In the genomic region with DNA sequence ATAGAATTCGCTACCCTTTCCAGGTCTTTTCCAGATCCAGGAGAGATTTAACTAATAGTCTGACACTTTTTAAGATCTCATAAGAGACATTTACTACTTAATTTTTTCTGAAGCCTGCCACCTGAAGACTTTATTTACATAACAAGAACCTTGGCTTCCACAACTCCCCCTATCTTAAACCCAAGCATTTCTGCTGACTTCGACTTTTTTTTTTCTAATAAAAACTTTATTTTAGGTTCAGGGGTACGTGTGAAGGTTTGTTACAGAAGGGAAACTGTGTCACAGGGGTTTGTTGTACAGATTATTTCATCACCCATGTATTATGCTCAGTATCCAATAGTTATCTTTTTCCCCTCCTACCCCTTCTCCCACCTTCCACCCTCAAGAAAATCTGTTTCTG, we compare ENCODE assay signal across 20 cellular contexts.
A peak's percentile ranks its signal among the peaks of the same experiment; 100 is the strongest.
DNase-seq lines count a peak whose midpoint lies in the region; ATAC-seq, FAIRE-seq and TF ChIP-seq lines count a peak whose summit lies in the region.
"Had no signal": no experiment of that assay in that cellular context is flagged by ENCODE, and none has a peak within 500 bp of the region (broad histone marks: within the 10 kb centered on the region; RNA-seq: fewer than 3 reads in every experiment).

No MANE protein-coding gene starts in this region.

- TF ChIP-seq CTCF in GM23338 (conservative IDR thresholded peaks at IDR 0.05; ENCODE audit: low read depth in 2 of 2), result no peak
- no peak for TF ChIP-seq CTCF in KMS-11 (conservative IDR thresholded peaks at IDR 0.05; ENCODE audit: low read depth, low read length)
- TF ChIP-seq CTCF in H1 (IDR thresholded peaks at IDR 0.05; ENCODE audit: control extremely low read depth in 1 of 3, insufficient read depth in 1 of 3, low read depth in 1 of 3, low read length in 3 of 3), result no peak
- no peak for TF ChIP-seq CTCF in neural progenitor cell (IDR thresholded peaks at IDR 0.05)
- TF ChIP-seq CTCF in omental fat pad (IDR thresholded peaks at IDR 0.05), result no peak

- CTCF ChIA-PET in H1 (lab: Charles Lee; ENCODE audit: partially characterized antibody), result interaction anchor here (0.7 to 0.9 kb wide), 2 partner anchors 165 to 302 kb away, joined by 3 read pairs; no protein-coding TSS in a partner anchor

- H2BK120ac ChIP-seq in H1 (replicated peaks; ENCODE audit: low read depth, low read length), result no peak overlapping the region

- H4K8ac ChIP-seq in H1 (ENCODE audit: extremely low read depth, insufficient read depth, low read length), result no peak overlapping the region

- H2BK12ac ChIP-seq in H1 (ENCODE audit: low read depth, low read length), result no peak overlapping the region

- peak overlapping the region; percentile 22; the same call in 1 of the 2 replicates for H3K9ac ChIP-seq in KMS-11
- H3K9ac ChIP-seq in H1 (replicated peaks in 1 of 4; ENCODE audit: extremely low read depth in 1 of 4, low read depth in 3 of 4, low read length in 3 of 4), result no peak overlapping the region
- no peak overlapping the region for H3K9ac ChIP-seq in neural progenitor cell
- H3K9ac ChIP-seq in Karpas-422 (ENCODE audit: low read length), result no peak overlapping the region
- H3K9ac ChIP-seq: BLaER1, GM23248 had no signal

- peaks cover 21% of the 10 kb centered on the region for H3K4me1 ChIP-seq in GM23338 (ENCODE audit: insufficient read depth)
- H3K4me1 ChIP-seq in KMS-11 (ENCODE audit: low read depth, poor library complexity, severe bottlenecking), result peaks cover 7% of the 10 kb centered on the region
- H3K4me1 ChIP-seq in H1 (replicated peaks in 1 of 4; ENCODE audit: control insufficient read depth in 3 of 4, insufficient read depth in 4 of 4, low read length in 3 of 4), result peaks cover 0 to 4% (median 2%) of the 10 kb centered on the region in 4 experiments; a peak in 2 of 7 replicates
- peaks cover 7% of the 10 kb centered on the region for H3K4me1 ChIP-seq in neural progenitor cell
- H3K4me1 ChIP-seq in Karpas-422 (ENCODE audit: low read length), result no peaks in the 10 kb centered on the region
- H3K4me1 ChIP-seq: BLaER1, Caco-2 had no signal

- H3K27me3 ChIP-seq in GM23338 (ENCODE audit: insufficient read depth) (no peaks in the 10 kb centered on the region), KMS-11 (ENCODE audit: insufficient read depth, low read depth) (no peaks in the 10 kb centered on the region), H1 (replicated peaks in 1 of 4; ENCODE audit: control insufficient read depth in 3 of 4, extremely low read depth in 1 of 4, insufficient read depth in 3 of 4, low read length in 3 of 4) (no peaks in the 10 kb centered on the region), neural progenitor cell (no peaks in the 10 kb centered on the region), Karpas-422 (ENCODE audit: low read length) (no peaks in the 10 kb centered on the region)
- H3K27me3 ChIP-seq: BLaER1 had no signal

- H2BK5ac ChIP-seq in H1 (ENCODE audit: low read depth, low read length), result no peak overlapping the region

- H4K5ac ChIP-seq in H1 (ENCODE audit: insufficient read length, low read depth, low read length), result no peak overlapping the region

- H3K9me3 ChIP-seq in H1 (ENCODE audit: insufficient read depth in 2 of 2, low read depth in 1 of 2, low read length in 1 of 2), result no peaks in the 10 kb centered on the region
- H3K9me3 ChIP-seq in neural progenitor cell (ENCODE audit: low read depth), result no peaks in the 10 kb centered on the region
- no peaks in the 10 kb centered on the region for H3K9me3 ChIP-seq in Karpas-422 (ENCODE audit: low read length)
- H3K9me3 ChIP-seq: BLaER1, Caco-2 had no signal

- H3K4me3 Mint-ChIP-seq in GM23338 (no peak overlapping the region), neural progenitor cell (no peak overlapping the region)
- H3K4me3 Mint-ChIP-seq: B cell; CD4-positive, CD25-positive, alpha-beta regulatory T cell; CD8-positive, alpha-beta T cell had no signal

- no peaks in the 10 kb centered on the region for H3K23me2 ChIP-seq in H1 (ENCODE audit: low read depth, low read length)

- no peaks in the 10 kb centered on the region for H3F3A ChIP-seq in GM23338 (replicated peaks; ENCODE audit: low read depth)
- peaks cover 4% of the 10 kb centered on the region for H3F3A ChIP-seq in neural progenitor cell (ENCODE audit: low read depth)

- no peak overlapping the region for H3K27ac ChIP-seq in GM23338 (ENCODE audit: low read depth)
- peak overlapping the region; percentile 44; the same call in 1 of the 2 replicates for H3K27ac ChIP-seq in KMS-11
- H3K27ac ChIP-seq in H1 (ENCODE audit: low read depth, low read length), result no peak overlapping the region
- no peak overlapping the region for H3K27ac ChIP-seq in neural progenitor cell
- no peak overlapping the region for H3K27ac ChIP-seq in Karpas-422 (ENCODE audit: low read length)
- H3K27ac ChIP-seq: BLaER1, C4-2B, GM23248 had no signal

- H3K23ac ChIP-seq in H1 (ENCODE audit: insufficient read length), result no peak overlapping the region

- H3K4me1 Mint-ChIP-seq in GM23338, result peaks cover 23% of the 10 kb centered on the region; the same call in 2 of the 3 replicates
- peaks cover 4% of the 10 kb centered on the region for H3K4me1 Mint-ChIP-seq in neural progenitor cell
- H3K4me1 Mint-ChIP-seq: B cell; CD4-positive, CD25-positive, alpha-beta regulatory T cell had no signal

- TF ChIP-seq POLR2A in H1 (IDR thresholded peaks at IDR 0.05; ENCODE audit: control extremely low read depth in 1 of 2, low read depth in 2 of 2, low read length in 2 of 2), result no peak

- ATAC-seq in GM23338 (no peak), omental fat pad (ENCODE audit: low FRiP score) (no peak)
- ATAC-seq: CD8-positive, alpha-beta T cell had no signal

- H3K36me3 ChIP-seq in GM23338 (ENCODE audit: insufficient read depth) (no peaks in the 10 kb centered on the region), KMS-11 (ENCODE audit: insufficient read depth) (no peaks in the 10 kb centered on the region), H1 (ENCODE audit: control insufficient read depth in 2 of 4, insufficient read depth in 4 of 4, low read length in 3 of 4) (no peaks in the 10 kb centered on the region), neural progenitor cell (no peaks in the 10 kb centered on the region), Karpas-422 (ENCODE audit: insufficient read depth, low read length) (no peaks in the 10 kb centered on the region)
- H3K36me3 ChIP-seq: BLaER1 had no signal

- H3K4ac ChIP-seq in H1 (replicated peaks; ENCODE audit: insufficient read length, low read depth, low read length), result no peak overlapping the region

- DNase-seq in GM23338 (ENCODE audit: low spot score) (no peak), H1 (ENCODE audit: low read depth in 1 of 2, low spot score in 2 of 2) (no peak), neural progenitor cell (ENCODE audit: low spot score) (no peak), omental fat pad (ENCODE audit: low spot score) (no peak), Karpas-422 (no peak), NCI-H748 treated with DMSO at 0.1 percent for 48 hours (lab: John Stamatoyannopoulos, UW) (no peak)
- DNase-seq: Caco-2; CD4-positive, CD25-positive, alpha-beta regulatory T cell; CD8-positive, alpha-beta T cell; DMS153; DND-41; GM23248; HCEC 1CT had no signal

- no peak overlapping the region for H2BK15ac ChIP-seq in H1 (ENCODE audit: low read length)

- no peaks in the 10 kb centered on the region for H4K20me1 ChIP-seq in GM23338 (replicated peaks; ENCODE audit: insufficient read depth)
- no peaks in the 10 kb centered on the region for H4K20me1 ChIP-seq in KMS-11 (ENCODE audit: insufficient read depth)
- H4K20me1 ChIP-seq in H1 (replicated peaks in 1 of 2; ENCODE audit: control insufficient read depth in 1 of 2, insufficient read depth in 2 of 2, low read length in 2 of 2), result no peaks in the 10 kb centered on the region
- no peaks in the 10 kb centered on the region for H4K20me1 ChIP-seq in neural progenitor cell (ENCODE audit: low read depth)
- H4K20me1 ChIP-seq in Karpas-422 (ENCODE audit: insufficient read depth, low read depth, low read length), result no peaks in the 10 kb centered on the region
- H4K20me1 ChIP-seq: BLaER1 had no signal

- H3K14ac ChIP-seq in H1 (ENCODE audit: insufficient read length), result no peak overlapping the region

- no peak overlapping the region for H3K18ac ChIP-seq in H1 (ENCODE audit: extremely low read depth, low read length)

- no peak for TF ChIP-seq RAD21 in H1 (IDR thresholded peaks at IDR 0.05 in 1 of 2, conservative IDR thresholded peaks at IDR 0.05 in 1 of 2; ENCODE audit: low read depth in 2 of 2, low read length in 2 of 2)

- no peaks in the 10 kb centered on the region; the same call in 2 of the 3 replicates for H3K36me3 Mint-ChIP-seq in GM23338 (ENCODE audit: low read depth)
- H3K36me3 Mint-ChIP-seq in neural progenitor cell, result no peaks in the 10 kb centered on the region
- H3K36me3 Mint-ChIP-seq: CD4-positive, CD25-positive, alpha-beta regulatory T cell; CD8-positive, alpha-beta T cell had no signal

- no peak for TF ChIP-seq EP300 in H1 (IDR thresholded peaks at IDR 0.05; ENCODE audit: borderline replicate concordance in 1 of 2, low read depth in 2 of 2, low read length in 2 of 2)

- H3K27ac Mint-ChIP-seq in GM23338 (no peak overlapping the region; the same call in 1 of the 2 replicates), neural progenitor cell (no peak overlapping the region)
- H3K27ac Mint-ChIP-seq: B cell; CD4-positive, CD25-positive, alpha-beta regulatory T cell; CD8-positive, alpha-beta T cell had no signal

- H3K27me3 Mint-ChIP-seq in GM23338 (ENCODE audit: insufficient read depth, low read depth, poor library complexity), result peaks cover 2% of the 10 kb centered on the region
- H3K27me3 Mint-ChIP-seq in neural progenitor cell (ENCODE audit: insufficient read depth, low read depth), result no peaks in the 10 kb centered on the region

- 0 out of 2 replicates have a peak, but pooled peaks cover 2% of the 10 kb centered on the region for H3K9me2 ChIP-seq in GM23338 (ENCODE audit: insufficient read depth)
- H3K9me2 ChIP-seq in Karpas-422 (replicated peaks; ENCODE audit: insufficient read depth, low read length), result no peaks in the 10 kb centered on the region

- H4K91ac ChIP-seq in H1 (replicated peaks; ENCODE audit: insufficient read length, low read length), result no peak overlapping the region

- FAIRE-seq in H1 (lab: Jason Lieb, UNC), result no peak
- FAIRE-seq: G401.6, GM12892, H54 had no signal

- H2AFZ ChIP-seq in GM23338, result no peak overlapping the region
- peak overlapping the region; percentile 26 for H2AFZ ChIP-seq in KMS-11 (ENCODE audit: low read depth)
- H2AFZ ChIP-seq in H1 (ENCODE audit: low read length), result no peak overlapping the region
- peak overlapping the region; percentile 73 for H2AFZ ChIP-seq in neural progenitor cell (replicated peaks)
- no peak overlapping the region for H2AFZ ChIP-seq in Karpas-422 (ENCODE audit: low read length)
- H2AFZ ChIP-seq: GM23248 had no signal

- H2BK20ac ChIP-seq in H1 (ENCODE audit: low read length), result no peak overlapping the region

- H3K56ac ChIP-seq in H1 (replicated peaks; ENCODE audit: insufficient read length, low read depth, low read length), result no peak overlapping the region

- H3K9me3 Mint-ChIP-seq in GM23338 (peaks cover 4% of the 10 kb centered on the region; the same call in 1 of the 3 replicates), neural progenitor cell (peaks cover 3% of the 10 kb centered on the region)
- H3K9me3 Mint-ChIP-seq: CD8-positive, alpha-beta T cell had no signal

- 77% methylated on average over 3 of the region's 3 CpGs; no CpG with 5 or more reads in 1 of the 2 experiments for WGBS in H1 (ENCODE audit: extremely low coverage in 1 of 2, insufficient coverage in 1 of 2, insufficient read length in 1 of 2, insufficient replicate concordance in 2 of 2, low coverage in 1 of 2, low lambda C conversion rate in 2 of 2, missing lambda C conversion rate in 1 of 2), 2 experiments

- H3K79me2 ChIP-seq in GM23338 (replicated peaks; ENCODE audit: insufficient read depth), result no peaks in the 10 kb centered on the region
- H3K79me2 ChIP-seq in KMS-11 (ENCODE audit: insufficient read depth, low read depth), result no peaks in the 10 kb centered on the region
- H3K79me2 ChIP-seq in H1 (ENCODE audit: control insufficient read depth in 1 of 2, insufficient read depth in 2 of 2, low read length in 2 of 2), result no peaks in the 10 kb centered on the region
- H3K79me2 ChIP-seq in neural progenitor cell (ENCODE audit: low read depth), result no peaks in the 10 kb centered on the region
- no peaks in the 10 kb centered on the region for H3K79me2 ChIP-seq in Karpas-422 (ENCODE audit: low read length)

- H3K4me3 ChIP-seq in GM23338 (no peak overlapping the region), KMS-11 (IDR thresholded peaks at IDR 0.05; ENCODE audit: insufficient read depth, low read depth, low read length) (no peak overlapping the region), H1 (ENCODE audit: extremely low read depth in 1 of 4, insufficient read depth in 2 of 4, low read depth in 3 of 4, low read length in 4 of 4) (no peak overlapping the region; a peak in 1 of 8 replicates), neural progenitor cell (no peak overlapping the region), Karpas-422 (ENCODE audit: low read length) (no peak overlapping the region)
- H3K4me3 ChIP-seq: BLaER1, GM23248 had no signal

- POLR2A ChIA-PET in H1 (lab: Charles Lee; ENCODE audit: partially characterized antibody), result no interaction called here

- H2AK5ac ChIP-seq in H1 (ENCODE audit: low read depth, low read length), result no peak overlapping the region

- peak overlapping the region; percentile 48; the same call in 1 of the 2 replicates for H3K4me2 ChIP-seq in GM23338
- H3K4me2 ChIP-seq in KMS-11, result peak overlapping the region; percentile 17; the same call in 1 of the 2 replicates
- H3K4me2 ChIP-seq in H1 (ENCODE audit: insufficient read depth in 1 of 2, low read depth in 2 of 2, low read length in 2 of 2), result no peak overlapping the region
- H3K4me2 ChIP-seq in neural progenitor cell, result no peak overlapping the region
- H3K4me2 ChIP-seq in Karpas-422 (ENCODE audit: low read depth, low read length, poor library complexity, severe bottlenecking), result no peak overlapping the region
- H3K4me2 ChIP-seq: BLaER1 had no signal

- no peaks in the 10 kb centered on the region for H3K79me1 ChIP-seq in H1 (ENCODE audit: low read depth, low read length)

Comparison
In these comparisons a context has a peak if more than half of its experiments do, and no peak if none do; other contexts are left out.
1. H2AFZ ChIP-seq: peak in KMS-11 (single experiment) and neural progenitor cell (single experiment); none in GM23338 (single experiment), H1 (single experiment) and Karpas-422 (single experiment).
2. H3K4me2 ChIP-seq: peak in GM23338 (single experiment) and KMS-11 (single experiment); none in H1 (0 of 2), neural progenitor cell (single experiment) and Karpas-422 (single experiment).